Comparison of ENCODE assay signal across 1 cellular context in the genomic region with DNA sequence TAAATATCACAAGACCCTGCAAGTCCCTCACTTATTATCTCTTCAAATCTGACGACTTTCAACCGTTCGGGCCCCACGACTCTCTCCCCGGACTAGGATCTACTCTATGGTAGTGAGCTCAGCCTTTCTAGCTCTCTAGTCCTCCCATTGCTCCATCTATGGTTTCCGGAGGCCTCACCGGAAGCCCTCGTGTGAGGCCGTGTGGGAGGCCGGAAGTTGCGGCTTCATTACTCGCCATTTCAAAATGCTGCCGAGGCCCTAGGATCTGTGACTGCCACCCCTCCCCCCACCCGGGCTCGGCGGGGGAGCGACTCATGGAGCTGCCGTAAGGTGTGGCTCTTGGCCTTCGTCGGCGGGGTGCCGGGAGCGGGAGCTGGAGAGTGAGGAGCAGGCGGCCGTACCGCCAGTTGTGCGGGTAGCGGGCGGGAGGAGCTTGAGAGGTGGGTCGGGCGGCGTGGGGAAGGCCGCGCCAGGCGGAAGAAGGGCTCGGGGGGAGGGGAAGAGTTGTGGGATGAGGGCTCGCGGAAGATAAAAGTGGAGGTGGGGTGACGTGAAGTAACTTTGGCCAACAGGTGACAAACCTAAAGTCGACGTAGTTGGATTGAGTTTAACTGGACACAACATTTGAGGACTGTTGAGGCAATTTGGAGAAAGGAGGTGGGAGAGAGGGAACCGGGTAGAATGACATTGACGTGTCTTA.
A peak's percentile ranks its signal among the peaks of the same experiment; 100 is the strongest.
TF ChIP-seq lines count a peak whose summit lies in the region.

MDM4 (plus strand) TSS at position 227 of the 700 bp plus-strand sequence. CDS start 9,113 bp downstream, outside the sequence.

TF ChIP-seq in A549, 52 proteins besides CTCF, POLR2A, EP300 and RAD21 (continued from another document):
- TF ChIP-seq TP53 (CRISPR knock-in tag; IDR thresholded peaks at IDR 0.05) (no peak), HEYL (CRISPR knock-in tag; IDR thresholded peaks at IDR 0.05) (no peak), JUN (IDR thresholded peaks at IDR 0.05) (peak in 1 of 2 experiments; percentile 95; a peak in 4 of 5 replicates), HOXB5 (CRISPR knock-in tag; IDR thresholded peaks at IDR 0.05) (no peak), CBX8 (IDR thresholded peaks at IDR 0.05) (no peak), ZC3H11A (IDR thresholded peaks at IDR 0.05) (no peak), ZSCAN20 (CRISPR knock-in tag; IDR thresholded peaks at IDR 0.05) (no peak), NR3C1 (IDR thresholded peaks at IDR 0.05) (no peak), SMC3 (IDR thresholded peaks at IDR 0.05) (no peak), CHD2 (IDR thresholded peaks at IDR 0.05; ENCODE audit: low read length, partially characterized antibody) (peak; percentile 72), FOSB (CRISPR knock-in tag; IDR thresholded peaks at IDR 0.05) (0 out of 2 replicates have a peak, but pooled peaks have one; percentile 21), ZFP36 (IDR thresholded peaks at IDR 0.05; ENCODE audit: borderline replicate concordance, partially characterized antibody) (no peak), FOSL2 (IDR thresholded peaks at IDR 0.05) (no peak), FOSL2 (CRISPR knock-in tag; IDR thresholded peaks at IDR 0.05) (peak; percentile 31; the same call in 1 of the 2 replicates), POLR2AphosphoS2 (conservative IDR thresholded peaks at IDR 0.05; ENCODE audit: low read length) (no peak), USF2 (IDR thresholded peaks at IDR 0.05) (no peak), RFX5 (IDR thresholded peaks at IDR 0.05) (no peak), RCOR1 (IDR thresholded peaks at IDR 0.05; ENCODE audit: low read depth, low read length) (no peak), CBX2 (IDR thresholded peaks at IDR 0.05; ENCODE audit: borderline replicate concordance, low read depth) (no peak), FOXS1 (CRISPR knock-in tag; IDR thresholded peaks at IDR 0.05) (peak; percentile 39; the same call in 1 of the 2 replicates), NPAS2 (CRISPR knock-in tag; IDR thresholded peaks at IDR 0.05; ENCODE audit: borderline replicate concordance) (no peak), ESRRA (IDR thresholded peaks at IDR 0.05; ENCODE audit: borderline replicate concordance, low read length) (no peak), TFCP2L1 (CRISPR knock-in tag; IDR thresholded peaks at IDR 0.05) (no peak; the same call in 1 of the 2 replicates), HDAC2 (IDR thresholded peaks at IDR 0.05) (no peak), BHLHE40 (IDR thresholded peaks at IDR 0.05; ENCODE audit: low read depth, low read length) (no peak), EHF (CRISPR knock-in tag; IDR thresholded peaks at IDR 0.05) (peak; percentile 39; the same call in 1 of the 2 replicates), NFE2L2 (conservative IDR thresholded peaks at IDR 0.05; ENCODE audit: low read length) (no peak; the same call in 1 of the 2 replicates), RNF2 (IDR thresholded peaks at IDR 0.05; ENCODE audit: borderline replicate concordance, low read depth) (no peak), HMGXB4 (CRISPR knock-in tag; IDR thresholded peaks at IDR 0.05; ENCODE audit: borderline replicate concordance) (peak; percentile 66; the same call in 1 of the 2 replicates), PHF8 (IDR thresholded peaks at IDR 0.05; ENCODE audit: borderline replicate concordance, low read depth) (peak; percentile 96), MAX (IDR thresholded peaks at IDR 0.05) (peak; percentile 94), SREBF2 (IDR thresholded peaks at IDR 0.05) (no peak), CEBPB (IDR thresholded peaks at IDR 0.05) (peak in 1 of 2 experiments; percentile 65; a peak in 2 of 4 replicates), GATA3 (IDR thresholded peaks at IDR 0.05; ENCODE audit: borderline replicate concordance) (peak; percentile 28; the same call in 1 of the 2 replicates), PBX3 (IDR thresholded peaks at IDR 0.05) (0 out of 2 replicates have a peak, but pooled peaks have one; percentile 45)
- TF ChIP-seq, protein P1, sequence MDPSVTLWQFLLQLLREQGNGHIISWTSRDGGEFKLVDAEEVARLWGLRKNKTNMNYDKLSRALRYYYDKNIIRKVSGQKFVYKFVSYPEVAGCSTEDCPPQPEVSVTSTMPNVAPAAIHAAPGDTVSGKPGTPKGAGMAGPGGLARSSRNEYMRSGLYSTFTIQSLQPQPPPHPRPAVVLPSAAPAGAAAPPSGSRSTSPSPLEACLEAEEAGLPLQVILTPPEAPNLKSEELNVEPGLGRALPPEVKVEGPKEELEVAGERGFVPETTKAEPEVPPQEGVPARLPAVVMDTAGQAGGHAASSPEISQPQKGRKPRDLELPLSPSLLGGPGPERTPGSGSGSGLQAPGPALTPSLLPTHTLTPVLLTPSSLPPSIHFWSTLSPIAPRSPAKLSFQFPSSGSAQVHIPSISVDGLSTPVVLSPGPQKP (IDR thresholded peaks at IDR 0.05; ENCODE audit: low read depth, low read length): no peak
- TF ChIP-seq, protein P2, sequence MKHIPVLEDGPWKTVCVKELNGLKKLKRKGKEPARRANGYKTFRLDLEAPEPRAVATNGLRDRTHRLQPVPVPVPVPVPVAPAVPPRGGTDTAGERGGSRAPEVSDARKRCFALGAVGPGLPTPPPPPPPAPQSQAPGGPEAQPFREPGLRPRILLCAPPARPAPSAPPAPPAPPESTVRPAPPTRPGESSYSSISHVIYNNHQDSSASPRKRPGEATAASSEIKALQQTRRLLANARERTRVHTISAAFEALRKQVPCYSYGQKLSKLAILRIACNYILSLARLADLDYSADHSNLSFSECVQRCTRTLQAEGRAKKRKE (CRISPR knock-in tag; IDR thresholded peaks at IDR 0.05; ENCODE audit: low read depth): peak; percentile 71; the same call in 1 of the 2 replicates
- TF ChIP-seq, protein P3, sequence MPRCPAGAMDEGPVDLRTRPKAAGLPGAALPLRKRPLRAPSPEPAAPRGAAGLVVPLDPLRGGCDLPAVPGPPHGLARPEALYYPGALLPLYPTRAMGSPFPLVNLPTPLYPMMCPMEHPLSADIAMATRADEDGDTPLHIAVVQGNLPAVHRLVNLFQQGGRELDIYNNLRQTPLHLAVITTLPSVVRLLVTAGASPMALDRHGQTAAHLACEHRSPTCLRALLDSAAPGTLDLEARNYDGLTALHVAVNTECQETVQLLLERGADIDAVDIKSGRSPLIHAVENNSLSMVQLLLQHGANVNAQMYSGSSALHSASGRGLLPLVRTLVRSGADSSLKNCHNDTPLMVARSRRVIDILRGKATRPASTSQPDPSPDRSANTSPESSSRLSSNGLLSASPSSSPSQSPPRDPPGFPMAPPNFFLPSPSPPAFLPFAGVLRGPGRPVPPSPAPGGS (IDR thresholded peaks at IDR 0.05): peak; percentile 81
TF ChIP-seq in A549: peak in this region for 18.
